ENCODE assay signal across 1 cellular context in genomic region chr18:59516356-59517155, GRCh38.
TF ChIP-seq lines count a peak whose summit lies in the region.

No MANE protein-coding gene starts in this region.

TF ChIP-seq in K562, 482 proteins besides CTCF, POLR2A, EP300 and RAD21 (continued from another document and continues in another):
- no peak for TF ChIP-seq ZNF318 (IDR thresholded peaks at IDR 0.05; ENCODE audit: borderline replicate concordance in 1 of 2, low read depth in 1 of 2)
- no peak for TF ChIP-seq RREB1 (CRISPR knock-in tag; IDR thresholded peaks at IDR 0.05)
- peak; percentile 37 for TF ChIP-seq FOS (IDR thresholded peaks at IDR 0.05; ENCODE audit: extremely low read depth, insufficient read length)
- peak in 1 of 2 experiments; percentile 87; a peak in 2 of 4 replicates for TF ChIP-seq HDAC1 (IDR thresholded peaks at IDR 0.05)
- no peak for TF ChIP-seq BACH1 (tag; IDR thresholded peaks at IDR 0.05)
- no peak for TF ChIP-seq RBFOX2 (IDR thresholded peaks at IDR 0.05; ENCODE audit: low read depth, low read length)
- peak; percentile 64 for TF ChIP-seq CCNT2 (IDR thresholded peaks at IDR 0.05; ENCODE audit: borderline replicate concordance, extremely low read depth, insufficient read length, low read depth, low read length)
- TF ChIP-seq SMARCE1 (IDR thresholded peaks at IDR 0.05): peak; percentile 91
- no peak for TF ChIP-seq ZNF23 (CRISPR knock-in tag; IDR thresholded peaks at IDR 0.05)
- no peak for TF ChIP-seq PYGO2 (tag; IDR thresholded peaks at IDR 0.05)
- TF ChIP-seq ARID1B (IDR thresholded peaks at IDR 0.05): peak; percentile 87
- TF ChIP-seq CHD4 (IDR thresholded peaks at IDR 0.05; ENCODE audit: insufficient read depth, insufficient replicate concordance, low read depth, low read length, poor library complexity, severe bottlenecking): no peak
- TF ChIP-seq RBM14 (IDR thresholded peaks at IDR 0.05; ENCODE audit: borderline replicate concordance, insufficient read depth, low read depth, low read length): no peak
- no peak for TF ChIP-seq ADNP (tag; IDR thresholded peaks at IDR 0.05)
- TF ChIP-seq ZNF12 (CRISPR knock-in tag; IDR thresholded peaks at IDR 0.05): no peak
- TF ChIP-seq JUND (IDR thresholded peaks at IDR 0.05; ENCODE audit: borderline replicate concordance, low read depth, low read length): peak; percentile 93
- peak; percentile 91 for TF ChIP-seq JUND (tag; IDR thresholded peaks at IDR 0.05; ENCODE audit: borderline replicate concordance, low read depth, low read length)
- TF ChIP-seq FOXA3 (CRISPR knock-in tag; conservative IDR thresholded peaks at IDR 0.05 in 1 of 2, IDR thresholded peaks at IDR 0.05 in 1 of 2): peak; percentile 54 to 71; a peak in 2 of 4 replicates
- no peak for TF ChIP-seq ELF1 (tag; IDR thresholded peaks at IDR 0.05)
- no peak for TF ChIP-seq ZBTB2 (IDR thresholded peaks at IDR 0.05)
- peak in 1 of 2 experiments; percentile 95; a peak in 2 of 4 replicates for TF ChIP-seq RCOR1 (IDR thresholded peaks at IDR 0.05; ENCODE audit: borderline replicate concordance in 1 of 2, low read depth in 2 of 2, low read length in 2 of 2)
- TF ChIP-seq ZNF583 (CRISPR knock-in tag; IDR thresholded peaks at IDR 0.05): no peak
- TF ChIP-seq NFYB (IDR thresholded peaks at IDR 0.05; ENCODE audit: extremely low read depth, insufficient read length): no peak
- no peak for TF ChIP-seq NRF1 (conservative IDR thresholded peaks at IDR 0.05 in 1 of 2, IDR thresholded peaks at IDR 0.05 in 1 of 2)
- no peak for TF ChIP-seq DDX20 (tag; IDR thresholded peaks at IDR 0.05; ENCODE audit: low read depth)
- TF ChIP-seq KHSRP (IDR thresholded peaks at IDR 0.05): no peak
- no peak for TF ChIP-seq POU5F1 (IDR thresholded peaks at IDR 0.05; ENCODE audit: borderline replicate concordance, low read depth, low read length, partially characterized antibody)
- TF ChIP-seq RBBP5 (IDR thresholded peaks at IDR 0.05; ENCODE audit: borderline replicate concordance, insufficient read depth, low read length, poor library complexity, severe bottlenecking): no peak
- TF ChIP-seq, protein P1, sequence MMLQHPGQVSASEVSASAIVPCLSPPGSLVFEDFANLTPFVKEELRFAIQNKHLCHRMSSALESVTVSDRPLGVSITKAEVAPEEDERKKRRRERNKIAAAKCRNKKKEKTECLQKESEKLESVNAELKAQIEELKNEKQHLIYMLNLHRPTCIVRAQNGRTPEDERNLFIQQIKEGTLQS (IDR thresholded peaks at IDR 0.05): peak; percentile 90
- TF ChIP-seq, protein P1 (CRISPR knock-in tag; conservative IDR thresholded peaks at IDR 0.05): no peak
- peak; percentile 80 for TF ChIP-seq SMARCA4 (IDR thresholded peaks at IDR 0.05)
- TF ChIP-seq CAMTA2 (CRISPR knock-in tag; conservative IDR thresholded peaks at IDR 0.05): no peak
- TF ChIP-seq CEBPB (tag; IDR thresholded peaks at IDR 0.05): peak; percentile 20; the same call in 1 of the 2 replicates
- peak; percentile 80 to 83 for TF ChIP-seq TEAD1 (CRISPR knock-in tag; IDR thresholded peaks at IDR 0.05)
- no peak for TF ChIP-seq ELF2 (CRISPR knock-in tag; IDR thresholded peaks at IDR 0.05)
- TF ChIP-seq SMAD4 (CRISPR knock-in tag; conservative IDR thresholded peaks at IDR 0.05): no peak
- TF ChIP-seq ZNF282 (CRISPR knock-in tag; IDR thresholded peaks at IDR 0.05): no peak
- TF ChIP-seq SMC3 (conservative IDR thresholded peaks at IDR 0.05; ENCODE audit: insufficient read depth, low read depth, low read length): no peak
- TF ChIP-seq TRIM28 (IDR thresholded peaks at IDR 0.05): no peak
- TF ChIP-seq SIX5 (IDR thresholded peaks at IDR 0.05; ENCODE audit: borderline replicate concordance in 1 of 2, insufficient read depth in 1 of 2, low read depth in 1 of 2, low read length in 2 of 2): no peak
- TF ChIP-seq YY1 (IDR thresholded peaks at IDR 0.05; ENCODE audit: borderline replicate concordance in 1 of 3, control insufficient read depth in 1 of 3, extremely low read depth in 1 of 3, insufficient read depth in 3 of 3, insufficient read length in 1 of 3, insufficient replicate concordance in 2 of 3, low read depth in 1 of 3, low read length in 2 of 3): no peak
- no peak for TF ChIP-seq NCOA6 (IDR thresholded peaks at IDR 0.05)
- peak; percentile 49 for TF ChIP-seq MEIS2 (IDR thresholded peaks at IDR 0.05; ENCODE audit: partially characterized antibody)
- TF ChIP-seq, protein P2, sequence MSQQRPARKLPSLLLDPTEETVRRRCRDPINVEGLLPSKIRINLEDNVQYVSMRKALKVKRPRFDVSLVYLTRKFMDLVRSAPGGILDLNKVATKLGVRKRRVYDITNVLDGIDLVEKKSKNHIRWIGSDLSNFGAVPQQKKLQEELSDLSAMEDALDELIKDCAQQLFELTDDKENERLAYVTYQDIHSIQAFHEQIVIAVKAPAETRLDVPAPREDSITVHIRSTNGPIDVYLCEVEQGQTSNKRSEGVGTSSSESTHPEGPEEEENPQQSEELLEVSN (IDR thresholded peaks at IDR 0.05; ENCODE audit: borderline replicate concordance in 1 of 2, extremely low read depth in 1 of 2, insufficient read depth in 1 of 2, insufficient read length in 1 of 2, low read depth in 1 of 2, low read length in 1 of 2, poor library complexity in 1 of 2, severe bottlenecking in 1 of 2): no peak
- TF ChIP-seq GTF2E2 (tag; IDR thresholded peaks at IDR 0.05): no peak
- TF ChIP-seq ZNF551 (CRISPR knock-in tag; IDR thresholded peaks at IDR 0.05): no peak
- TF ChIP-seq, protein P3, sequence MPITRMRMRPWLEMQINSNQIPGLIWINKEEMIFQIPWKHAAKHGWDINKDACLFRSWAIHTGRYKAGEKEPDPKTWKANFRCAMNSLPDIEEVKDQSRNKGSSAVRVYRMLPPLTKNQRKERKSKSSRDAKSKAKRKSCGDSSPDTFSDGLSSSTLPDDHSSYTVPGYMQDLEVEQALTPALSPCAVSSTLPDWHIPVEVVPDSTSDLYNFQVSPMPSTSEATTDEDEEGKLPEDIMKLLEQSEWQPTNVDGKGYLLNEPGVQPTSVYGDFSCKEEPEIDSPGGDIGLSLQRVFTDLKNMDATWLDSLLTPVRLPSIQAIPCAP (CRISPR knock-in tag; IDR thresholded peaks at IDR 0.05; ENCODE audit: borderline replicate concordance): no peak
- TF ChIP-seq ZNF707 (CRISPR knock-in tag; conservative IDR thresholded peaks at IDR 0.05): no peak
- TF ChIP-seq ZNF140 (CRISPR knock-in tag; IDR thresholded peaks at IDR 0.05): no peak
